8 cellular contexts compared by ENCODE assay signal in the genomic region with DNA sequence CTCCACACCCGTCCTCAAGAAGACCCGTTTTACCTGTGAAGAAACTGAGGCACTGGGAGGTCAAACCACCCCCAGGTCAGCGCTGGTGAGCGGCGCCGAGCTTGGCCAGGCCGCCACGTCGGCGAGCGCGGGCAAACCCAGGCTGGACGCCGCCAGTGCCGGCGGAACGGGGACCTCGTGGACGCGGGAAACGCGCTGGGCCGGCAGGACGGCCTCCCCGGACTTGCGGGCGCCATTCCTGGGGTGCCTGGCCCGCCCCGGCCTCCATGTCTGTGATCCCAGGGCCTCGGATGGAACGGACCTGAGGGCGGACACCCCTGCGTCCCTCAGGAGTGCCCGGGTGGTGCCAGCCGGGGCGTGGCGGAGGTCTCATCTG.
DNase-seq lines count a peak whose midpoint lies in the region; ATAC-seq lines count a peak whose summit lies in the region.

No MANE protein-coding gene starts in this region.

- peak overlapping the region; percentile 68; the same call in 1 of the 2 replicates for H3K27ac ChIP-seq in HUES6 (ENCODE audit: low read depth, low read length)

- no peak overlapping the region for H3K27ac Mint-ChIP-seq in activated naive CD8-positive, alpha-beta T cell treated with anti-CD3 and anti-CD28 coated beads, Interleukin-2, amount 50 U/mL, for 24 hours
- peak overlapping the region; percentile 76 for H3K27ac Mint-ChIP-seq in stimulated activated naive B cell treated with anti-CD40 and anti-IgM and Interleukin-4, amounts not matched to agents 10 μg/mL and 1 μg/mL and 100 μg/mL, for 72 hours

- peak overlapping the region; percentile 63 for H3K4me3 Mint-ChIP-seq in activated naive CD8-positive, alpha-beta T cell treated with anti-CD3 and anti-CD28 coated beads, Interleukin-2, amount 50 U/mL, for 24 hours
- H3K4me3 Mint-ChIP-seq in stimulated activated naive B cell treated with anti-CD40 and anti-IgM and Interleukin-4, amounts not matched to agents 10 μg/mL and 1 μg/mL and 100 μg/mL, for 72 hours: peak overlapping the region; percentile 62 to 87

- H3K27me3 Mint-ChIP-seq in activated naive CD8-positive, alpha-beta T cell treated with anti-CD3 and anti-CD28 coated beads, Interleukin-2, amount 50 U/mL, for 24 hours: peaks cover 2% of the 10 kb centered on the region
- peaks cover 0 to 4% of the 10 kb centered on the region in 2 donors for H3K27me3 Mint-ChIP-seq in stimulated activated naive B cell treated with anti-CD40 and anti-IgM and Interleukin-4, amounts not matched to agents 10 μg/mL and 1 μg/mL and 100 μg/mL, for 72 hours

- H3K9me3 ChIP-seq in HUES6 (ENCODE audit: control insufficient read depth, insufficient read depth, low read depth, low read length): peaks cover 48% of the 10 kb centered on the region

- peaks cover 24% of the 10 kb centered on the region for H3K4me1 ChIP-seq in HUES6 (ENCODE audit: control insufficient read depth, insufficient read depth, low read length)

- H3K9me3 Mint-ChIP-seq in activated naive CD8-positive, alpha-beta T cell treated with anti-CD3 and anti-CD28 coated beads, Interleukin-2, amount 50 U/mL, for 24 hours: peaks cover 14% of the 10 kb centered on the region
- peaks cover 10 to 14% of the 10 kb centered on the region in 2 donors for H3K9me3 Mint-ChIP-seq in stimulated activated naive B cell treated with anti-CD40 and anti-IgM and Interleukin-4, amounts not matched to agents 10 μg/mL and 1 μg/mL and 100 μg/mL, for 72 hours

- peak overlapping the region; percentile 94 for H3K4me3 ChIP-seq in HUES6 (ENCODE audit: low read depth, low read length)

- peaks cover 4% of the 10 kb centered on the region for H3K36me3 ChIP-seq in HUES6 (ENCODE audit: control insufficient read depth, insufficient read depth, low read length)

- 0 out of 2 replicates have a peak, but pooled peaks cover 5% of the 10 kb centered on the region for H3K27me3 ChIP-seq in HUES6 (ENCODE audit: control insufficient read depth, insufficient read depth, low read length)

- H3K9ac ChIP-seq in HUES6 (ENCODE audit: low read length): peak overlapping the region; percentile 90

- no peak for DNase-seq in activated naive CD8-positive, alpha-beta T cell treated with anti-CD3 and anti-CD28 coated beads, Interleukin-2, amount 50 U/mL, for 24 hours
- DNase-seq in iPS-NIHi11 (ENCODE audit: low spot score): peak; percentile 25
- no peak for DNase-seq in stimulated activated naive B cell treated with anti-CD40 and anti-IgM and Interleukin-4, amounts not matched to agents 10 μg/mL and 1 μg/mL and 100 μg/mL, for 72 hours
- DNase-seq in NCI-H2196 treated with DMSO at 0.1 percent for 48 hours (lab: John Stamatoyannopoulos, UW; ENCODE audit: unreplicated experiment): no peak
- DNase-seq in activated CD4-positive, alpha-beta T cell treated with anti-CD3 and anti-CD28 coated beads for 1 hour: no peak

- H3K36me3 Mint-ChIP-seq in activated naive CD8-positive, alpha-beta T cell treated with anti-CD3 and anti-CD28 coated beads, Interleukin-2, amount 50 U/mL, for 24 hours (ENCODE audit: low read depth): peaks cover 3% of the 10 kb centered on the region
- H3K36me3 Mint-ChIP-seq in stimulated activated naive B cell treated with anti-CD40 and anti-IgM and Interleukin-4, amounts not matched to agents 10 μg/mL and 1 μg/mL and 100 μg/mL, for 72 hours: peaks cover 8 to 24% of the 10 kb centered on the region in 2 donors

- peaks cover 15% of the 10 kb centered on the region for H3K4me1 Mint-ChIP-seq in activated naive CD8-positive, alpha-beta T cell treated with anti-CD3 and anti-CD28 coated beads, Interleukin-2, amount 50 U/mL, for 24 hours
- H3K4me1 Mint-ChIP-seq in stimulated activated naive B cell treated with anti-CD40 and anti-IgM and Interleukin-4, amounts not matched to agents 10 μg/mL and 1 μg/mL and 100 μg/mL, for 72 hours: peaks cover 14 to 38% of the 10 kb centered on the region in 2 donors

- no peak for ATAC-seq in activated naive CD8-positive, alpha-beta T cell treated with anti-CD3 and anti-CD28 coated beads, Interleukin-2, amount 50 U/mL, for 24 hours
- ATAC-seq in stimulated activated naive B cell treated with anti-CD40 and anti-IgM and Interleukin-4, amounts not matched to agents 10 μg/mL and 1 μg/mL and 100 μg/mL, for 72 hours (replicated peaks): no peak
- ATAC-seq in GM21723 (IDR thresholded peaks at IDR 0.05; ENCODE audit: unreplicated experiment) (no peak), GM21515 (IDR thresholded peaks at IDR 0.05; ENCODE audit: unreplicated experiment) (no peak)
